In the genomic region with DNA sequence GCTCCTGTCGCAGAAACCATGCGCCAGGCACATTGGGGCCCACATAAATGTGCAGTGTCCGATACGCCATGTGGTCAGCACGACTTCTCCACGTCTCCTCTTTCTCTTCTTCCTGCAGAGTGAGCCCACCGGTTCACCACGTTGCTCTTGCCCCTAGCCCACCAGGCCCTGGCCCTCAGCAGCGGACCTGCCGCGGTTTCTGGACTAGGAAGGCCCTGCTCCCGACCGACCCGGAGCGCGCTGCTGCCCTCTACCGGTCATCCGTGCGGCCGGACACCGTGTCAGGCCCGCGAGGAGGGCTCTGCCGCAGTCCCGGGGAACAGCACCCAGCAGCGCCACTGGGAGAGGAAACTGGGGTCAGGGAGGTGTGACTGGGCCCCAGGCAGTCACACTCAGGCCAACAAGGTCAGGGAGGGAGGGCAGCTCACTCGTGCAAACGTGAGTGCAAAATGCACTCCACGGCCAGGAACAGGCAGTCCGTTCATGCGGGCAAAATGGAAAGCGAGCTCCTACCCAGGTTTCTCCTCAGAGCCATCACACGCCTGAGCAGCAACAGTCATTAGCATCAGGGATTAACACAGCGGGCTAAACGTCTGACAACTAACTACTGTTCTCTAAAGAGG, we compare ENCODE assay signal across 8 cellular contexts. TPM values are rescaled to one million over a fixed set of nuclear protein-coding genes. Genes with fewer than 3 reads are reported as not detected.
DNase-seq lines count a peak whose midpoint lies in the region; ATAC-seq and TF ChIP-seq lines count a peak whose summit lies in the region.

No MANE protein-coding gene starts in this region.

- peaks cover 0 to 47% of the 10 kb centered on the region in 2 donors for H3K36me3 ChIP-seq in left lung

- intact Hi-C loops in left lung (cut with DNase I), result loop anchor here in 1 of 2 donors (10.0 kb wide), 1 partner anchor 335 kb away; no protein-coding TSS in a partner anchor

- no peaks in the 10 kb centered on the region for H3K27me3 ChIP-seq in left lung

- ATAC-seq in HG03175 (IDR thresholded peaks at IDR 0.05; ENCODE audit: unreplicated experiment) (peak; percentile 61), left lung (peak; percentile 62), HG03378 (IDR thresholded peaks at IDR 0.05; ENCODE audit: unreplicated experiment) (no peak)

- no peak overlapping the region for H3K27ac ChIP-seq in left lung

- peak; percentile 67 for TF ChIP-seq CTCF in GM12864 (IDR thresholded peaks at IDR 0.05; ENCODE audit: low read depth, low read length, missing control alignments)
- peak; percentile 91 to 95 for TF ChIP-seq CTCF in left lung (IDR thresholded peaks at IDR 0.05)

- no peaks in the 10 kb centered on the region for H3K9me3 ChIP-seq in left lung

- H3K4me3 ChIP-seq in GM12864 (ENCODE audit: low read depth, low read length) (no peak overlapping the region), left lung (no peak overlapping the region)

- peaks cover 0 to 29% of the 10 kb centered on the region in 2 donors for H3K4me1 ChIP-seq in left lung

- DNase-seq in GM12864 (ENCODE audit: low read depth) (no peak), cerebellar cortex (ENCODE audit: low spot score) (peak; percentile 32), left lung (peak; percentile 74 to 96), NCI-H748 treated with DMSO at 0.1 percent for 48 hours (lab: John Stamatoyannopoulos, UW) (no peak)
- DNase-seq in activated CD4-positive, CD25-positive, alpha-beta regulatory T cell treated with anti-CD3 and anti-CD28 coated beads, Interleukin-2, amount 50 U/mL, for 16 hours (ENCODE audit: low read depth, low spot score), result peak; percentile 20
- DNase-seq in stimulated activated CD4-positive, alpha-beta T cell treated with anti-CD3 and anti-CD28 coated beads, Interleukin-4, amount 100 ng/mL, for 48 hours (ENCODE audit: low read depth in 2 of 2), result peak; percentile 60 to 69

RNA-seq across cellular contexts. Expression of gene TLR5, which starts 13.7 kb away (rescaled TPM):
- 10 to 100 TPM; 14.7 to 27.6 TPM for total RNA-seq in left lung

Comparison
In these comparisons a context has a peak if more than half of its experiments do, and no peak if none do; other contexts are left out.
1. DNase-seq: peak in activated CD4-positive, CD25-positive, alpha-beta regulatory T cell treated with anti-CD3 and anti-CD28 coated beads, Interleukin-2, amount 50 U/mL, for 16 hours (single experiment), cerebellar cortex (single experiment), left lung (2 of 2) and stimulated activated CD4-positive, alpha-beta T cell treated with anti-CD3 and anti-CD28 coated beads, Interleukin-4, amount 100 ng/mL, for 48 hours (2 of 2); none in GM12864 (single experiment) and NCI-H748 treated with DMSO at 0.1 percent for 48 hours (single experiment).